ENCODE assay signal across 22 cellular contexts in the genomic region with DNA sequence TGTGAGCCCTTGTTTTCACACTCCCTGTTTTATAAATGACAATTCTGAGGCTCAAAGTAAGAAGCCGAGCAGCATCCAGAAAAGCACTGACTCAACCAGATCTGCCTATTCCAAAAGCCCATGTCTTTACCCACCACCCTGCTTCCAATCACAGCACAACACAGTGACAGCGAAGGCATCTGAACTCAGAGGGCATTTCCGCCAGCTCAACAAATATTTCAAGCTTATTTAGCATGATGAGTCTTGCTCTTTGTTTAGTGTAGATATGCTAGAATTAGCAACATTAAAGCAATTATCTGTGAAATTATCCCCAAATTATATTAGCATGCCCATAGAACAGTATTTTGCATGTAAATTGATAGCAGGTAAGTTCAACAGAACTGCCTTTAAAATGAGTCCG.
DNase-seq lines count a peak whose midpoint lies in the region; FAIRE-seq and TF ChIP-seq lines count a peak whose summit lies in the region.
"Had no signal": no experiment of that assay in that cellular context is flagged by ENCODE, and none has a peak within 500 bp of the region (broad histone marks: within the 10 kb centered on the region; RNA-seq: fewer than 3 reads in every experiment).

No MANE protein-coding gene starts in this region.

- H3K27me3 Mint-ChIP-seq in astrocyte (ENCODE audit: low read depth, unreplicated experiment), result peaks cover 33% of the 10 kb centered on the region
- H3K27me3 Mint-ChIP-seq: CD4-positive, alpha-beta T cell had no signal

- no peak for TF ChIP-seq CTCF in A673 (conservative IDR thresholded peaks at IDR 0.05; ENCODE audit: low read depth, low read length)
- TF ChIP-seq CTCF in astrocyte (IDR thresholded peaks at IDR 0.05; ENCODE audit: insufficient read depth, low read depth, low read length), result no peak
- no peak for TF ChIP-seq CTCF in esophagus muscularis mucosa (IDR thresholded peaks at IDR 0.05)
- no peak for TF ChIP-seq CTCF in vagina (IDR thresholded peaks at IDR 0.05)

- WGBS in esophagus muscularis mucosa, result 90% methylated on average over 4 of the region's 4 CpGs

- no peak for TF ChIP-seq EP300 in esophagus muscularis mucosa (IDR thresholded peaks at IDR 0.05)

- no peaks in the 10 kb centered on the region for H3K27me3 ChIP-seq in A673 (replicated peaks; ENCODE audit: insufficient read depth, low read depth, low read length, poor library complexity)
- no peaks in the 10 kb centered on the region for H3K27me3 ChIP-seq in astrocyte (ENCODE audit: insufficient read depth, low read length)
- peaks cover 0 to 10% (median 0%) of the 10 kb centered on the region in 4 donors for H3K27me3 ChIP-seq in esophagus muscularis mucosa
- no peaks in the 10 kb centered on the region for H3K27me3 ChIP-seq in vagina
- H3K27me3 ChIP-seq: BLaER1 treated with 17β-estradiol and CSF1 and Interleukin-3, amounts not matched to agents 10 nM and 100 nM had no signal

- no peaks in the 10 kb centered on the region for H3K79me2 ChIP-seq in astrocyte (ENCODE audit: insufficient read depth, low read length)

- POLR2A ChIA-PET in A673 (lab: Charles Lee; ENCODE audit: low non-redundant PET), result no interaction called here

- CTCF ChIA-PET in A673 (lab: Charles Lee), result no interaction called here

- peaks cover under 1% of the 10 kb centered on the region for H3K9me3 Mint-ChIP-seq in astrocyte (ENCODE audit: unreplicated experiment)
- H3K9me3 Mint-ChIP-seq: CD4-positive, alpha-beta T cell; CD8-positive, alpha-beta T cell had no signal

- peaks cover 4% of the 10 kb centered on the region for H3K4me1 Mint-ChIP-seq in astrocyte (ENCODE audit: low read depth, unreplicated experiment)
- H3K4me1 Mint-ChIP-seq: B cell had no signal

- H3K9me3 ChIP-seq in A673 (ENCODE audit: low read depth, low read length, poor library complexity, severe bottlenecking) (no peaks in the 10 kb centered on the region), astrocyte (ENCODE audit: insufficient read depth, low read depth, low read length) (peaks cover under 1% of the 10 kb centered on the region), esophagus muscularis mucosa (no peaks in the 10 kb centered on the region), vagina (no peaks in the 10 kb centered on the region)
- H3K9me3 ChIP-seq: BLaER1 treated with 17β-estradiol and CSF1 and Interleukin-3, amounts not matched to agents 10 nM and 100 nM; Caco-2 had no signal

- no peak for FAIRE-seq in astrocyte (lab: Jason Lieb, UNC)
- FAIRE-seq: A204.1, D721Med, G401.6, GM12891, GM19239 had no signal

- no peak overlapping the region for H3K9ac ChIP-seq in astrocyte (ENCODE audit: low read length)
- H3K9ac ChIP-seq: BLaER1 treated with 17β-estradiol and CSF1 and Interleukin-3, amounts not matched to agents 10 nM and 100 nM had no signal

- no peak for TF ChIP-seq POLR2A in esophagus muscularis mucosa (IDR thresholded peaks at IDR 0.05; ENCODE audit: low read depth)
- no peak for TF ChIP-seq POLR2A in vagina (IDR thresholded peaks at IDR 0.05)

- peak; percentile 23 for DNase-seq in A673 (ENCODE audit: low spot score)
- no peak for DNase-seq in astrocyte (ENCODE audit: low read depth)
- peak; percentile 68 for DNase-seq in esophagus muscularis mucosa (ENCODE audit: extremely low spot score)
- no peak for DNase-seq in vagina (ENCODE audit: extremely low spot score in 2 of 2)
- no peak for DNase-seq in activated naive CD4-positive, alpha-beta T cell treated with anti-CD3 and anti-CD28 coated beads, Interleukin-2, amount 50 U/mL, for 16 hours
- no peak for DNase-seq in NCI-H1694 (lab: John Stamatoyannopoulos, UW)
- DNase-seq: 8988T; AML-193; Caco-2; Calu3; CD4-positive, alpha-beta T cell; CD8-positive, alpha-beta T cell; DMS79 treated with DMSO at 0.1 percent for 48 hours; GF-D8 had no signal

- no TSS peak for BruUV-seq in A673 (replicated peaks; lab: Mats Ljungman, UMichigan)

- H3K4me3 Mint-ChIP-seq in astrocyte (ENCODE audit: unreplicated experiment), result no peak overlapping the region
- H3K4me3 Mint-ChIP-seq: B cell; CD4-positive, alpha-beta T cell; CD8-positive, alpha-beta T cell had no signal

- H3K36me3 Mint-ChIP-seq in astrocyte (ENCODE audit: low read depth, unreplicated experiment), result no peaks in the 10 kb centered on the region
- H3K36me3 Mint-ChIP-seq: CD8-positive, alpha-beta T cell had no signal

- H3K4me2 ChIP-seq in astrocyte (ENCODE audit: low read length), result no peak overlapping the region

- no peak overlapping the region for H2AFZ ChIP-seq in astrocyte (ENCODE audit: low read depth, low read length)

- H3K4me3 ChIP-seq in A673 (ENCODE audit: low read depth, low read length, poor library complexity, severe bottlenecking) (no peak overlapping the region), astrocyte (ENCODE audit: insufficient read depth, low read depth, low read length) (no peak overlapping the region), esophagus muscularis mucosa (no peak overlapping the region), vagina (no peak overlapping the region)
- H3K4me3 ChIP-seq: BLaER1 treated with 17β-estradiol and CSF1 and Interleukin-3, amounts not matched to agents 10 nM and 100 nM had no signal

- no peaks in the 10 kb centered on the region for H4K20me1 ChIP-seq in astrocyte (ENCODE audit: insufficient read depth, low read length)
- H4K20me1 ChIP-seq: BLaER1 treated with 17β-estradiol and CSF1 and Interleukin-3, amounts not matched to agents 10 nM and 100 nM had no signal

- peak overlapping the region; percentile 34 for H3K27ac Mint-ChIP-seq in astrocyte (ENCODE audit: unreplicated experiment)
- H3K27ac Mint-ChIP-seq: B cell; CD4-positive, alpha-beta T cell; CD8-positive, alpha-beta T cell had no signal

- intact Hi-C loops in A673 (cut with micrococcal nuclease; ENCODE audit: unreplicated experiment) (no loop called here), esophagus muscularis mucosa (cut with DNase I) (no loop called here), vagina (cut with DNase I) (no loop called here)

- H3K36me3 ChIP-seq in A673 (ENCODE audit: insufficient read depth, low read length, poor library complexity, severe bottlenecking), result no peaks in the 10 kb centered on the region
- H3K36me3 ChIP-seq in astrocyte (ENCODE audit: insufficient read depth, low read length), result no peaks in the 10 kb centered on the region
- no peaks in the 10 kb centered on the region for H3K36me3 ChIP-seq in esophagus muscularis mucosa
- no peaks in the 10 kb centered on the region for H3K36me3 ChIP-seq in vagina
- H3K36me3 ChIP-seq: BLaER1 treated with 17β-estradiol and CSF1 and Interleukin-3, amounts not matched to agents 10 nM and 100 nM had no signal

- H3K27ac ChIP-seq in A673 (ENCODE audit: low read depth, low read length, poor library complexity, severe bottlenecking), result no peak overlapping the region
- no peak overlapping the region for H3K27ac ChIP-seq in astrocyte (ENCODE audit: low read depth, low read length)
- no peak overlapping the region for H3K27ac ChIP-seq in esophagus muscularis mucosa (replicated peaks in 1 of 4)
- H3K27ac ChIP-seq in vagina, result no peak overlapping the region
- H3K27ac ChIP-seq: BLaER1 treated with 17β-estradiol and CSF1 and Interleukin-3, amounts not matched to agents 10 nM and 100 nM; C4-2B had no signal

- peaks cover 7% of the 10 kb centered on the region for H3K4me1 ChIP-seq in A673 (ENCODE audit: insufficient read depth, low read length, poor library complexity, severe bottlenecking)
- no peaks in the 10 kb centered on the region for H3K4me1 ChIP-seq in astrocyte (ENCODE audit: insufficient read depth, low read length)
- no peaks in the 10 kb centered on the region for H3K4me1 ChIP-seq in esophagus muscularis mucosa
- no peaks in the 10 kb centered on the region for H3K4me1 ChIP-seq in vagina
- H3K4me1 ChIP-seq: Caco-2 had no signal

Comparison
In these comparisons a context has a peak if more than half of its experiments do, and no peak if none do; other contexts are left out.
1. DNase-seq: peak in A673 (single experiment) and esophagus muscularis mucosa (single experiment); none in astrocyte (single experiment), vagina (0 of 2), activated naive CD4-positive, alpha-beta T cell treated with anti-CD3 and anti-CD28 coated beads, Interleukin-2, amount 50 U/mL, for 16 hours (single experiment) and NCI-H1694 (single experiment).